21 cellular contexts compared by ENCODE assay signal in the genomic region with DNA sequence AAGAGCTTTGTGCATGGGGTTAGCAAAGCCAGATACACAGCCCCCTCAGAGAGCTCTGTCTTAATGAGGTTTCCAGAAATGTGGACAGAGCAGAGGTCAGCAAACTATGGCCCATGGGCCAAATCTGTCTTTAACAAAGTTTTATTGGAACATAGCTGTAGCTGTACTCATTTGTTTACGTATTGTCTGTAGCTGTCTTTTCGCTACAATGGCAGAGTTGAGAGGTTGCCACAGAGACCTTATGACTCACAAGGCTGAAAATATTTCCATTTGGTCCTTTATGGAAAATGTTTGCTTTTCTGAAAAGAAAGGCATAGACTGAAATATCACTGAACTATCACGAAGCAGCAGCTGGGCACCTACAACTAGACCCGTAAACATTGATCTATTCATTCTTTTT.
DNase-seq lines count a peak whose midpoint lies in the region; ATAC-seq and TF ChIP-seq lines count a peak whose summit lies in the region.
"Had no signal": no experiment of that assay in that cellular context is flagged by ENCODE, and none has a peak within 500 bp of the region (broad histone marks: within the 10 kb centered on the region; RNA-seq: fewer than 3 reads in every experiment).

No MANE protein-coding gene starts in this region.

- H3K4me1 Mint-ChIP-seq in stimulated activated memory B cell treated with anti-CD40 and anti-IgM and Interleukin-4, amounts not matched to agents 10 μg/mL and 1 μg/mL and 100 μg/mL, for 72 hours, result no peaks in the 10 kb centered on the region
- H3K4me1 Mint-ChIP-seq: B cell, GM23338 had no signal

- no peak for TF ChIP-seq CTCF in brain microvascular endothelial cell (IDR thresholded peaks at IDR 0.05; ENCODE audit: low read depth, low read length, missing control alignments)

- in situ Hi-C loops in brain microvascular endothelial cell (cut with HindIII; ENCODE audit: low pct_ligation_motif_present, low sequenced_read_pairs), result no loop called here
- in situ Hi-C loops in KBM-7 (cut with MboI; ENCODE audit: low pct_unique_long_range_greater_than_20kb, low sequenced_read_pairs), result no loop called here

- no peaks in the 10 kb centered on the region for H3K27me3 Mint-ChIP-seq in stimulated activated memory B cell treated with anti-CD40 and anti-IgM and Interleukin-4, amounts not matched to agents 10 μg/mL and 1 μg/mL and 100 μg/mL, for 72 hours
- H3K27me3 Mint-ChIP-seq: B cell had no signal

- H3K36me3 Mint-ChIP-seq in stimulated activated memory B cell treated with anti-CD40 and anti-IgM and Interleukin-4, amounts not matched to agents 10 μg/mL and 1 μg/mL and 100 μg/mL, for 72 hours, result no peaks in the 10 kb centered on the region

- H3K27me3 ChIP-seq in brain microvascular endothelial cell (replicated peaks), result no peaks in the 10 kb centered on the region
- H3K27me3 ChIP-seq: ovary had no signal

- DNase-seq in DMS53 treated with DMSO at 0.1 percent for 48 hours (lab: John Stamatoyannopoulos, UW; ENCODE audit: unreplicated experiment) (peak; percentile 28), M059J (ENCODE audit: low read depth) (peak; percentile 88), brain microvascular endothelial cell (peak; percentile 57), myocyte (ENCODE audit: low read depth) (peak; percentile 10), KBM-7 (no peak)
- DNase-seq in activated CD4-positive, alpha-beta T cell treated with anti-CD3 and anti-CD28 coated beads, Interleukin-2, amount 50 U/mL, for 48 hours, result no peak
- DNase-seq: activated CD4-positive, CD25-positive, alpha-beta regulatory T cell treated with anti-CD3 and anti-CD28 coated beads, Interleukin-2, amount 50 U/mL, for 72 hours; activated effector memory CD4-positive, alpha-beta T cell treated with anti-CD3 and anti-CD28 coated beads, Interleukin-2, amount 50 U/mL, for 16 hours; amygdala; glutamatergic neuron; left ventricle myocardium superior; NCI-H2029 treated with DMSO at 0.1 percent for 48 hours; NCI-H510A treated with DMSO at 0.1 percent for 48 hours; OCI-M1; ovary; stimulated activated CD4-positive, alpha-beta T cell treated with anti-CD3 and anti-CD28 coated beads, Interleukin-4, amount 100 ng/mL, for 4 hours; stimulated activated CD8-positive, alpha-beta memory T cell treated with anti-CD3 and anti-CD28 coated beads, Interleukin-4, amount 100 ng/mL, for 48 hours had no signal

- H3K4me3 Mint-ChIP-seq in stimulated activated memory B cell treated with anti-CD40 and anti-IgM and Interleukin-4, amounts not matched to agents 10 μg/mL and 1 μg/mL and 100 μg/mL, for 72 hours, result no peak overlapping the region
- H3K4me3 Mint-ChIP-seq: B cell, GM23338 had no signal

- no peak overlapping the region for H3K27ac Mint-ChIP-seq in stimulated activated memory B cell treated with anti-CD40 and anti-IgM and Interleukin-4, amounts not matched to agents 10 μg/mL and 1 μg/mL and 100 μg/mL, for 72 hours
- H3K27ac Mint-ChIP-seq: B cell, GM23338 had no signal

- no peaks in the 10 kb centered on the region for H3K9me3 Mint-ChIP-seq in stimulated activated memory B cell treated with anti-CD40 and anti-IgM and Interleukin-4, amounts not matched to agents 10 μg/mL and 1 μg/mL and 100 μg/mL, for 72 hours
- H3K9me3 Mint-ChIP-seq: GM23338 had no signal

- H3K27ac ChIP-seq in brain microvascular endothelial cell, result no peak overlapping the region
- H3K27ac ChIP-seq: ovary had no signal

- no peaks in the 10 kb centered on the region for H3K36me3 ChIP-seq in brain microvascular endothelial cell (replicated peaks)
- H3K36me3 ChIP-seq: ovary had no signal

- no peak for ATAC-seq in stimulated activated memory B cell treated with anti-CD40 and anti-IgM and Interleukin-4, amounts not matched to agents 10 μg/mL and 1 μg/mL and 100 μg/mL, for 72 hours
- ATAC-seq in HG03432 (IDR thresholded peaks at IDR 0.05; ENCODE audit: unreplicated experiment), result no peak
- ATAC-seq: GM23338, left ventricle myocardium superior had no signal

- H3K4me3 ChIP-seq in brain microvascular endothelial cell (ENCODE audit: low read depth, low read length), result no peak overlapping the region
- H3K4me3 ChIP-seq: GM23338, ovary had no signal

Comparison
In these comparisons a context has a peak if more than half of its experiments do, and no peak if none do; other contexts are left out.
1. DNase-seq: peak in DMS53 treated with DMSO at 0.1 percent for 48 hours (single experiment), M059J (single experiment), brain microvascular endothelial cell (single experiment) and myocyte (single experiment); none in activated CD4-positive, alpha-beta T cell treated with anti-CD3 and anti-CD28 coated beads, Interleukin-2, amount 50 U/mL, for 48 hours (0 of 2) and KBM-7 (single experiment).